ENCODE assay signal across 8 cellular contexts in the genomic region with DNA sequence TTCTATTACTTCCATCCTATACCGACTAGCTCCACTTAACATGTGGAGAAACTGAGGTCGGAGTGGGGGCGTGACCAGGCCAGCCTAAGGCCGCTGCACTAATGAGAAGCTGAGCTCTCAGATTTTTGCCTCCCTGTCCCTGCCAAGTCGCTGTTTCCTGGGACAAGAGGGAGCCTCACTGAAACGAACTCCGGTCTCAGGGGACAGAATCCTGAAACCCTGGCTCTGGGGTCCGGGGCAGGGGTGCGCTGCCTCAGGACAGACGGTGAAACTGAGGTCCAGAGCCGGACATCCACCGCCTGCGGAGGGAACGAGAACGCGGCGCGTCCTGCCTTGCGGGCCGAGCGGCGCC. TPM values are rescaled to one million over a fixed set of nuclear protein-coding genes. Genes with fewer than 3 reads are reported as not detected.
DNase-seq lines count a peak whose midpoint lies in the region; ATAC-seq and TF ChIP-seq lines count a peak whose summit lies in the region.

No MANE protein-coding gene starts in this region.

- H3K27me3 ChIP-seq in mesenchymal stem cell (ENCODE audit: control insufficient read depth in 1 of 2, insufficient read depth in 1 of 2, low read length in 2 of 2) (no peaks in the 10 kb centered on the region), upper lobe of right lung (no peaks in the 10 kb centered on the region)

- no peak overlapping the region for H3K27ac ChIP-seq in mesenchymal stem cell (ENCODE audit: low read length, poor library complexity, severe bottlenecking)
- peak overlapping the region; percentile 72 for H3K27ac ChIP-seq in upper lobe of right lung

- peak overlapping the region; percentile 94 for H2BK15ac ChIP-seq in mesenchymal stem cell (ENCODE audit: low read depth, poor library complexity, severe bottlenecking)

- H3K4me2 ChIP-seq in mesenchymal stem cell (ENCODE audit: low read length, poor library complexity, severe bottlenecking), result peak overlapping the region; percentile 68

- H3K79me1 ChIP-seq in mesenchymal stem cell (replicated peaks; ENCODE audit: low read length, poor library complexity, severe bottlenecking), result peaks cover 5% of the 10 kb centered on the region

- peak overlapping the region; percentile 34 to 83 for H3K4ac ChIP-seq in mesenchymal stem cell (ENCODE audit: low read depth in 1 of 2, low read length in 2 of 2)

- peak overlapping the region; percentile 80 for H2BK120ac ChIP-seq in mesenchymal stem cell (ENCODE audit: low read depth, low read length)

- peak overlapping the region in 1 of 2 experiments; percentile 35 for H3K23ac ChIP-seq in mesenchymal stem cell (ENCODE audit: low read length in 2 of 2)

- 6% methylated on average over 20 of the region's 22 CpGs for WGBS in mesenchymal stem cell

- H3K4me3 Mint-ChIP-seq in activated T-cell treated with anti-CD3 and anti-CD28 coated beads, Interleukin-2, amount 50 U/mL, for 4 hours, result peak overlapping the region; percentile 80
- peak overlapping the region; percentile 72 for H3K4me3 Mint-ChIP-seq in chondrocyte (ENCODE audit: unreplicated experiment)

- DNase-seq in activated T-cell treated with anti-CD3 and anti-CD28 coated beads, Interleukin-2, amount 50 U/mL, for 4 hours, result no peak
- no peak for DNase-seq in activated T-cell treated with anti-CD3 and anti-CD28 coated beads, Interleukin-2, amount 50 U/mL, for 1 hour
- DNase-seq in chondrocyte (ENCODE audit: low spot score) (no peak), mesenchymal stem cell (no peak), upper lobe of right lung (no peak), GM10266 (ENCODE audit: extremely low spot score) (no peak), NCI-H748 treated with DMSO at 0.1 percent for 48 hours (lab: John Stamatoyannopoulos, UW) (no peak), NCI-H1048 (lab: John Stamatoyannopoulos, UW) (no peak)

- peak; percentile 4 for ATAC-seq in activated T-cell treated with anti-CD3 and anti-CD28 coated beads, Interleukin-2, amount 50 U/mL, for 4 hours
- peak; percentile 28 for ATAC-seq in upper lobe of right lung

- H3K4me1 ChIP-seq in mesenchymal stem cell (ENCODE audit: control insufficient read depth, insufficient read depth, low read depth, low read length) (peaks cover 16% of the 10 kb centered on the region), upper lobe of right lung (peaks cover 23% of the 10 kb centered on the region)

- H2BK12ac ChIP-seq in mesenchymal stem cell (ENCODE audit: low read length in 2 of 2), result no peak overlapping the region

- peak overlapping the region; percentile 94 for H4K91ac ChIP-seq in mesenchymal stem cell (ENCODE audit: low read length)

- TF ChIP-seq CTCF in chondrocyte (IDR thresholded peaks at IDR 0.05), result no peak
- TF ChIP-seq CTCF in upper lobe of right lung (IDR thresholded peaks at IDR 0.05), result no peak
- TF ChIP-seq CTCF in GM10266 (IDR thresholded peaks at IDR 0.05; ENCODE audit: control insufficient read depth, insufficient read depth, low read depth, missing control alignments), result no peak

- no peaks in the 10 kb centered on the region for H3K9me3 Mint-ChIP-seq in activated T-cell treated with anti-CD3 and anti-CD28 coated beads, Interleukin-2, amount 50 U/mL, for 4 hours
- H3K9me3 Mint-ChIP-seq in chondrocyte (ENCODE audit: low read depth), result no peaks in the 10 kb centered on the region

- peaks cover 6% of the 10 kb centered on the region in 2 experiments for H3K36me3 ChIP-seq in mesenchymal stem cell (ENCODE audit: control insufficient read depth in 1 of 2, insufficient read depth in 2 of 2, low read depth in 1 of 2, low read length in 2 of 2)
- H3K36me3 ChIP-seq in upper lobe of right lung, result peaks cover 5% of the 10 kb centered on the region

- no peak overlapping the region for H2AFZ ChIP-seq in mesenchymal stem cell (ENCODE audit: low read depth, low read length)

- H3K9me3 ChIP-seq in mesenchymal stem cell (ENCODE audit: control insufficient read depth, low read length) (no peaks in the 10 kb centered on the region), upper lobe of right lung (no peaks in the 10 kb centered on the region)

- H4K8ac ChIP-seq in mesenchymal stem cell (ENCODE audit: low read length), result peak overlapping the region; percentile 94

- H3K27me3 Mint-ChIP-seq in activated T-cell treated with anti-CD3 and anti-CD28 coated beads, Interleukin-2, amount 50 U/mL, for 4 hours (ENCODE audit: low read depth), result no peaks in the 10 kb centered on the region
- no peaks in the 10 kb centered on the region for H3K27me3 Mint-ChIP-seq in chondrocyte (ENCODE audit: low read depth)

- H3K36me3 Mint-ChIP-seq in activated T-cell treated with anti-CD3 and anti-CD28 coated beads, Interleukin-2, amount 50 U/mL, for 4 hours (ENCODE audit: insufficient read depth), result peaks cover 12% of the 10 kb centered on the region
- H3K36me3 Mint-ChIP-seq in chondrocyte (ENCODE audit: low read depth), result peaks cover 12% of the 10 kb centered on the region

- peaks cover 44% of the 10 kb centered on the region for H3K4me1 Mint-ChIP-seq in activated T-cell treated with anti-CD3 and anti-CD28 coated beads, Interleukin-2, amount 50 U/mL, for 4 hours (ENCODE audit: low read depth)
- H3K4me1 Mint-ChIP-seq in chondrocyte (ENCODE audit: low read depth), result peaks cover 28% of the 10 kb centered on the region

- H3K18ac ChIP-seq in mesenchymal stem cell (ENCODE audit: low read depth in 1 of 2, low read length in 2 of 2), result peak overlapping the region; percentile 87 to 95

- no peak overlapping the region for H2BK5ac ChIP-seq in mesenchymal stem cell (ENCODE audit: low read depth, low read length, poor library complexity, severe bottlenecking)

- intact Hi-C loops in upper lobe of right lung (cut with DNase I), result no loop called here

- H3K14ac ChIP-seq in mesenchymal stem cell (ENCODE audit: low read length in 2 of 2), result peak overlapping the region in 1 of 2 experiments; percentile 2

- H2AK5ac ChIP-seq in mesenchymal stem cell (ENCODE audit: low read length, severe bottlenecking), result no peak overlapping the region

- peak overlapping the region; percentile 88 for H3K9ac ChIP-seq in mesenchymal stem cell (ENCODE audit: low read length)

- peak overlapping the region; percentile 61 to 74 for H3K4me3 ChIP-seq in mesenchymal stem cell (ENCODE audit: insufficient read depth in 1 of 2, low read depth in 1 of 2, low read length in 2 of 2)
- H3K4me3 ChIP-seq in upper lobe of right lung, result peak overlapping the region; percentile 58

- H3K27ac Mint-ChIP-seq in chondrocyte (ENCODE audit: unreplicated experiment), result peak overlapping the region; percentile 75

RNA-seq across cellular contexts. Expression of a gene that starts 0.2 kb away (rescaled TPM):
- total RNA-seq in activated T-cell treated with anti-CD3 and anti-CD28 coated beads, Interleukin-2, amount 50 U/mL, for 4 hours, result 10 to 100 TPM; 18.6 to 20.0 (median 19.1) TPM
- total RNA-seq in chondrocyte (43.7 to 83.8 TPM (median 82.9 TPM) in 3 replicates), upper lobe of right lung (6.2 TPM)
- polyA plus RNA-seq in mesenchymal stem cell (2013, experiment 1 of 2), result 35.3 TPM
- 36.1 TPM for polyA plus RNA-seq in mesenchymal stem cell (2013, experiment 2 of 2)

RNA-seq across cellular contexts. Expression of a gene that starts 31.0 kb away (rescaled TPM):
- 1 to 10 TPM; 4.9 to 7.5 (median 5.2) TPM for total RNA-seq in activated T-cell treated with anti-CD3 and anti-CD28 coated beads, Interleukin-2, amount 50 U/mL, for 4 hours
- total RNA-seq in chondrocyte, result 0.24 TPM in 1 of 3 replicates, not detected in the others
- not detected for polyA plus RNA-seq in mesenchymal stem cell (2013, experiment 1 of 2)
- polyA plus RNA-seq in mesenchymal stem cell (2013, experiment 2 of 2), result not detected
- 0.81 TPM for total RNA-seq in upper lobe of right lung

RNA-seq across cellular contexts. Expression of a gene that starts 49.1 kb away (rescaled TPM):
- total RNA-seq in activated T-cell treated with anti-CD3 and anti-CD28 coated beads, Interleukin-2, amount 50 U/mL, for 4 hours, result 10 to 100 TPM; 36.7 to 37.7 (median 36.8) TPM
- total RNA-seq in chondrocyte (40.9 to 48.9 TPM (median 42.9 TPM) in 3 replicates), upper lobe of right lung (44.2 TPM)
- 17.9 TPM for polyA plus RNA-seq in mesenchymal stem cell (2013, experiment 1 of 2)
- 18.2 TPM for polyA plus RNA-seq in mesenchymal stem cell (2013, experiment 2 of 2)
